Comparison of ENCODE assay signal across 25 cellular contexts in genomic region chr18:36389811-36390581, GRCh38.
DNase-seq lines count a peak whose midpoint lies in the region; ATAC-seq and TF ChIP-seq lines count a peak whose summit lies in the region.
"Had no signal": no experiment of that assay in that cellular context is flagged by ENCODE, and none has a peak within 500 bp of the region (broad histone marks: within the 10 kb centered on the region; RNA-seq: fewer than 3 reads in every experiment).

No MANE protein-coding gene starts in this region.

- ATAC-seq in SK-N-SH treated with all-trans-retinoic acid at 6 μM for 48 hours = no peak; the same call in 2 of the 3 replicates
- peak; percentile 88 for ATAC-seq in left ventricle myocardium superior
- ATAC-seq in HG02642 (IDR thresholded peaks at IDR 0.05; ENCODE audit: poor library complexity, unreplicated experiment) = no peak
- ATAC-seq in HG02588 (IDR thresholded peaks at IDR 0.05; ENCODE audit: unreplicated experiment) = no peak
- ATAC-seq: activated T-helper 17 cell treated with anti-CD3 and anti-CD28 coated beads, Interleukin-2, amount 50 U/mL, for 72 hours; naive thymus-derived CD8-positive, alpha-beta T cell had no signal

- H3K27me3 ChIP-seq in skeletal muscle tissue (ENCODE audit: control insufficient read depth in 3 of 3, insufficient read depth in 3 of 3, low read length in 3 of 3) = no peaks in the 10 kb centered on the region
- H3K27me3 ChIP-seq: MG63, stomach, transverse colon had no signal

- intact Hi-C loops in left ventricle myocardium superior (cut with micrococcal nuclease) = no loop called here

- peaks cover 35 to 69% (median 68%) of the 10 kb centered on the region in 3 donors for H3K4me1 ChIP-seq in skeletal muscle tissue (ENCODE audit: control insufficient read depth in 3 of 3, insufficient read depth in 3 of 3, low read length in 3 of 3)
- H3K4me1 ChIP-seq: stomach, transverse colon had no signal

- DNase-seq in DMS 273 treated with DMSO at 0.1 percent for 48 hours (lab: John Stamatoyannopoulos, UW) (peak; percentile 54), left ventricle myocardium superior (peak; percentile 66), GM03348 (ENCODE audit: low spot score) (no peak)
- DNase-seq: activated CD4-positive, alpha-beta memory T cell treated with anti-CD3 and anti-CD28 coated beads, Interleukin-2, amount 10 ng/mL, durations not matched to agents 7 days and 5 days; activated CD4-positive, CD25-positive, alpha-beta regulatory T cell treated with anti-CD3 and anti-CD28 coated beads, Interleukin-2, amount 50 U/mL, for 72 hours; aorta; EL; GM23248; KG1; MG63; naive thymus-derived CD8-positive, alpha-beta T cell; NCI-H1417 treated with DMSO at 0.1 percent for 48 hours; NCI-H2107; NCI-H510A treated with DMSO at 0.1 percent for 48 hours; stimulated activated CD4-positive, alpha-beta T cell treated with anti-CD3 and anti-CD28 coated beads, Interleukin-1b, Interleukin-23, amount 100 ng/mL, for 48 hours; stimulated activated CD8-positive, alpha-beta memory T cell treated with anti-CD3 and anti-CD28 coated beads, Interleukin-4, amount 100 ng/mL, for 48 hours; stomach; transverse colon had no signal

- H3K4me3 ChIP-seq in skeletal muscle tissue (ENCODE audit: low read length in 3 of 3) = peak overlapping the region in 1 of 3 donors; percentile 41
- H3K4me3 ChIP-seq: GM23248, MG63, smooth muscle cell, stomach, transverse colon had no signal

- H3K36me3 ChIP-seq in skeletal muscle tissue (ENCODE audit: control insufficient read depth in 3 of 3, insufficient read depth in 3 of 3, low read length in 3 of 3) = no peaks in the 10 kb centered on the region
- H3K36me3 ChIP-seq: MG63, stomach, transverse colon had no signal

- peak overlapping the region; percentile 94 for H3K27ac ChIP-seq in skeletal muscle tissue (ENCODE audit: low read depth, low read length)
- H3K27ac ChIP-seq: C4-2B, GM23248, stomach, transverse colon had no signal

- no peaks in the 10 kb centered on the region for H3K9me3 ChIP-seq in skeletal muscle tissue (ENCODE audit: control insufficient read depth in 3 of 3, low read length in 3 of 3)
- H3K9me3 ChIP-seq: MG63, transverse colon had no signal

- H3K9ac ChIP-seq in skeletal muscle tissue (ENCODE audit: low read depth in 1 of 3, low read length in 3 of 3) = peak overlapping the region; percentile 40 to 78 (median 46)
- H3K9ac ChIP-seq: GM23248 had no signal

TF ChIP-seq in SK-N-SH treated with all-trans-retinoic acid at 6 μM for 48 hours, 23 proteins besides CTCF, POLR2A, EP300 and RAD21:
- TF ChIP-seq, protein P1, sequence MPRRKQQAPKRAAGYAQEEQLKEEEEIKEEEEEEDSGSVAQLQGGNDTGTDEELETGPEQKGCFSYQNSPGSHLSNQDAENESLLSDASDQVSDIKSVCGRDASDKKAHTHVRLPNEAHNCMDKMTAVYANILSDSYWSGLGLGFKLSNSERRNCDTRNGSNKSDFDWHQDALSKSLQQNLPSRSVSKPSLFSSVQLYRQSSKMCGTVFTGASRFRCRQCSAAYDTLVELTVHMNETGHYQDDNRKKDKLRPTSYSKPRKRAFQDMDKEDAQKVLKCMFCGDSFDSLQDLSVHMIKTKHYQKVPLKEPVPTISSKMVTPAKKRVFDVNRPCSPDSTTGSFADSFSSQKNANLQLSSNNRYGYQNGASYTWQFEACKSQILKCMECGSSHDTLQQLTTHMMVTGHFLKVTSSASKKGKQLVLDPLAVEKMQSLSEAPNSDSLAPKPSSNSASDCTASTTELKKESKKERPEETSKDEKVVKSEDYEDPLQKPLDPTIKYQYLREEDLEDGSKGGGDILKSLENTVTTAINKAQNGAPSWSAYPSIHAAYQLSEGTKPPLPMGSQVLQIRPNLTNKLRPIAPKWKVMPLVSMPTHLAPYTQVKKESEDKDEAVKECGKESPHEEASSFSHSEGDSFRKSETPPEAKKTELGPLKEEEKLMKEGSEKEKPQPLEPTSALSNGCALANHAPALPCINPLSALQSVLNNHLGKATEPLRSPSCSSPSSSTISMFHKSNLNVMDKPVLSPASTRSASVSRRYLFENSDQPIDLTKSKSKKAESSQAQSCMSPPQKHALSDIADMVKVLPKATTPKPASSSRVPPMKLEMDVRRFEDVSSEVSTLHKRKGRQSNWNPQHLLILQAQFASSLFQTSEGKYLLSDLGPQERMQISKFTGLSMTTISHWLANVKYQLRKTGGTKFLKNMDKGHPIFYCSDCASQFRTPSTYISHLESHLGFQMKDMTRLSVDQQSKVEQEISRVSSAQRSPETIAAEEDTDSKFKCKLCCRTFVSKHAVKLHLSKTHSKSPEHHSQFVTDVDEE (CRISPR knock-in tag; IDR thresholded peaks at IDR 0.05) = peak; percentile 14; the same call in 1 of the 2 replicates
- TF ChIP-seq TCF4 (CRISPR knock-in tag; IDR thresholded peaks at IDR 0.05; ENCODE audit: borderline replicate concordance) (peak; percentile 45; the same call in 1 of the 2 replicates), CSDC2 (CRISPR knock-in tag; IDR thresholded peaks at IDR 0.05) (no peak)
